In the genomic region with DNA sequence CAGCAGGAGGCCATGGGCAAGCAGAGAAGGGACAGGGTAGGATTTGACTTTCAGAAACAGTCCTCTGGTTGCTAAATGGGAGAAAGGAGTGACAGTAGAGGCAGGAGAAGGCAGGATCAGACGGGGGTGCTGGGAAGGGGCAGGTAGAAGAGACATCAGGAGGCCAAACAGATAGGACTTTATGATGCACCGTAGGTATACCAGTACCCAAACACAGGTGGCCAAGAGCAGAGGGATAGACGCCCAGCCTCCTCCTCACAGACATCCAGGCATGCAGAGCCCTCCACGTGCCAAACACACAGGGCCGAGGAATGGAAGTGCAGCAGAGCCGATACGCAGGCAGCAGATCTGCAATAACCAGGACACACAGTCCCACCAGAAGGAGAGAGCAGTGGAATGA, we compare ENCODE assay signal across 2 cellular contexts.
TF ChIP-seq lines count a peak whose summit lies in the region.

No MANE protein-coding gene starts in this region.

TF ChIP-seq in HCT116, 20 proteins besides CTCF, POLR2A, EP300 and RAD21 (continued from another document):
- TF ChIP-seq CBX3 (IDR thresholded peaks at IDR 0.05; ENCODE audit: low read depth) = no peak
- TF ChIP-seq, protein P1, sequence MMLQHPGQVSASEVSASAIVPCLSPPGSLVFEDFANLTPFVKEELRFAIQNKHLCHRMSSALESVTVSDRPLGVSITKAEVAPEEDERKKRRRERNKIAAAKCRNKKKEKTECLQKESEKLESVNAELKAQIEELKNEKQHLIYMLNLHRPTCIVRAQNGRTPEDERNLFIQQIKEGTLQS (IDR thresholded peaks at IDR 0.05) = no peak
- TF ChIP-seq CEBPB (IDR thresholded peaks at IDR 0.05; ENCODE audit: low read depth) = no peak

TF ChIP-seq in HEK293T, 16 proteins besides CTCF, POLR2A, EP300 and RAD21 (continued from another document):
- TF ChIP-seq BHLHE40 (IDR thresholded peaks at IDR 0.05; ENCODE audit: borderline replicate concordance) (no peak), FOXK2 (IDR thresholded peaks at IDR 0.05) (no peak), FOXM1 (IDR thresholded peaks at IDR 0.05; ENCODE audit: borderline replicate concordance) (no peak), TARDBP (IDR thresholded peaks at IDR 0.05) (no peak), ZNF384 (IDR thresholded peaks at IDR 0.05) (no peak), FOXA1 (IDR thresholded peaks at IDR 0.05) (no peak), ARNT (IDR thresholded peaks at IDR 0.05) (no peak), NFRKB (IDR thresholded peaks at IDR 0.05) (no peak), HDGF (IDR thresholded peaks at IDR 0.05; ENCODE audit: borderline replicate concordance) (no peak), SUZ12 (IDR thresholded peaks at IDR 0.05) (no peak), SP1 (IDR thresholded peaks at IDR 0.05) (no peak)
